In genomic region chr2:12412898-12413305, GRCh38 we compare ENCODE assay signal across 2 cellular contexts.
TF ChIP-seq lines count a peak whose summit lies in the region.

No MANE protein-coding gene starts in this region.

TF ChIP-seq in IMR-90, 13 proteins besides CTCF, POLR2A, EP300 and RAD21 (continued from another document):
- TF ChIP-seq ELK1 (IDR thresholded peaks at IDR 0.05; ENCODE audit: borderline replicate concordance, low read depth, low read length) (no peak), CEBPB (IDR thresholded peaks at IDR 0.05; ENCODE audit: low read depth, low read length) (peak; percentile 48; the same call in 1 of the 2 replicates), MXI1 (IDR thresholded peaks at IDR 0.05; ENCODE audit: borderline replicate concordance, low read depth, low read length) (no peak), FOS (IDR thresholded peaks at IDR 0.05; ENCODE audit: low read depth, low read length) (peak; percentile 47), SMC3 (IDR thresholded peaks at IDR 0.05; ENCODE audit: low read depth, low read length) (peak; percentile 20; the same call in 1 of the 2 replicates)
TF ChIP-seq in IMR-90: peak in this region for 4.

TF ChIP-seq in GM12878, 131 proteins besides CTCF, POLR2A, EP300 and RAD21 (continued from another document):
- TF ChIP-seq IRF4 (IDR thresholded peaks at IDR 0.05; ENCODE audit: low read depth, low read length): peak; percentile 62; the same call in 1 of the 2 replicates
- TF ChIP-seq SIX5 (IDR thresholded peaks at IDR 0.05; ENCODE audit: low read depth, low read length, severe bottlenecking): no peak
- TF ChIP-seq NBN (IDR thresholded peaks at IDR 0.05): no peak
- peak; percentile 23; the same call in 1 of the 2 replicates for TF ChIP-seq BCL11A (IDR thresholded peaks at IDR 0.05; ENCODE audit: low read depth, low read length)
- TF ChIP-seq JUNB (IDR thresholded peaks at IDR 0.05): 0 out of 2 replicates have a peak, but pooled peaks have one; percentile 21
- TF ChIP-seq FOXM1 (IDR thresholded peaks at IDR 0.05; ENCODE audit: low read depth, low read length): peak; percentile 37; the same call in 1 of the 2 replicates
- TF ChIP-seq SPI1 (IDR thresholded peaks at IDR 0.05; ENCODE audit: borderline replicate concordance, insufficient read depth, low read depth, low read length): peak; percentile 53; the same call in 1 of the 2 replicates
- TF ChIP-seq NFIC (IDR thresholded peaks at IDR 0.05; ENCODE audit: low read depth, low read length): 0 out of 2 replicates have a peak, but pooled peaks have one; percentile 30
- TF ChIP-seq PAX5 (IDR thresholded peaks at IDR 0.05; ENCODE audit: borderline replicate concordance, low read depth, low read length): 0 out of 2 replicates have a peak, but pooled peaks have one; percentile 36
- 0 out of 2 replicates have a peak, but pooled peaks have one; percentile 25 for TF ChIP-seq NR2F1 (conservative IDR thresholded peaks at IDR 0.05)
- no peak for TF ChIP-seq IRF5 (IDR thresholded peaks at IDR 0.05; ENCODE audit: borderline replicate concordance)
- TF ChIP-seq IKZF1 (conservative IDR thresholded peaks at IDR 0.05): peak; percentile 76
- TF ChIP-seq CREM (IDR thresholded peaks at IDR 0.05; ENCODE audit: low read depth): 0 out of 2 replicates have a peak, but pooled peaks have one; percentile 17
- no peak for TF ChIP-seq HDAC6 (IDR thresholded peaks at IDR 0.05; ENCODE audit: unreplicated experiment)
- TF ChIP-seq DPF2 (IDR thresholded peaks at IDR 0.05): peak; percentile 44; the same call in 1 of the 2 replicates
- TF ChIP-seq BHLHE40 (IDR thresholded peaks at IDR 0.05; ENCODE audit: borderline replicate concordance in 1 of 2, low read depth in 2 of 2, low read length in 1 of 2): peak; percentile 20 to 61; a peak in 2 of 4 replicates
- peak; percentile 74 for TF ChIP-seq RUNX3 (IDR thresholded peaks at IDR 0.05; ENCODE audit: low read length)
- TF ChIP-seq RELB (IDR thresholded peaks at IDR 0.05; ENCODE audit: low read depth): 0 out of 2 replicates have a peak, but pooled peaks have one; percentile 23
- TF ChIP-seq CEBPB (IDR thresholded peaks at IDR 0.05; ENCODE audit: borderline replicate concordance in 1 of 2, low read depth in 2 of 2, low read length in 2 of 2): no peak
- no peak for TF ChIP-seq PML (IDR thresholded peaks at IDR 0.05; ENCODE audit: low read length)
- no peak for TF ChIP-seq REST (IDR thresholded peaks at IDR 0.05; ENCODE audit: low read depth, low read length)
- peak; percentile 72 to 79 for TF ChIP-seq IKZF2 (IDR thresholded peaks at IDR 0.05)
- no peak for TF ChIP-seq YBX1 (IDR thresholded peaks at IDR 0.05)
- peak; percentile 86 for TF ChIP-seq TCF7 (IDR thresholded peaks at IDR 0.05; ENCODE audit: borderline replicate concordance)
- TF ChIP-seq PKNOX1 (IDR thresholded peaks at IDR 0.05): peak; percentile 75; the same call in 1 of the 2 replicates
- TF ChIP-seq PRDM15 (CRISPR knock-in tag; IDR thresholded peaks at IDR 0.05): no peak
- TF ChIP-seq EED (IDR thresholded peaks at IDR 0.05; ENCODE audit: low read depth): peak; percentile 80
- no peak for TF ChIP-seq E2F8 (IDR thresholded peaks at IDR 0.05; ENCODE audit: low read depth, partially characterized antibody)
- 0 out of 2 replicates have a peak, but pooled peaks have one; percentile 22 for TF ChIP-seq GABPA (IDR thresholded peaks at IDR 0.05; ENCODE audit: low read depth)
- no peak for TF ChIP-seq STAT3 (IDR thresholded peaks at IDR 0.05; ENCODE audit: low read depth, low read length)
- no peak for TF ChIP-seq TAF1 (IDR thresholded peaks at IDR 0.05; ENCODE audit: borderline replicate concordance, low read depth, low read length)
- no peak for TF ChIP-seq E4F1 (IDR thresholded peaks at IDR 0.05; ENCODE audit: borderline replicate concordance, partially characterized antibody)
- TF ChIP-seq TARDBP (IDR thresholded peaks at IDR 0.05; ENCODE audit: borderline replicate concordance): no peak
- TF ChIP-seq ETV6 (conservative IDR thresholded peaks at IDR 0.05 in 1 of 2, IDR thresholded peaks at IDR 0.05 in 1 of 2; ENCODE audit: borderline replicate concordance in 1 of 2, low read depth in 1 of 2): peak in 1 of 2 experiments; percentile 81; a peak in 2 of 4 replicates
